7 cellular contexts compared by ENCODE assay signal in genomic region chr2:133231264-133231663, GRCh38.
"Had no signal": no experiment of that assay in that cellular context is flagged by ENCODE, and none has a peak within 500 bp of the region (broad histone marks: within the 10 kb centered on the region; RNA-seq: fewer than 3 reads in every experiment).

No MANE protein-coding gene starts in this region.

- H3K9me3 Mint-ChIP-seq: GM23338, H9, IgD-negative memory B cell had no signal

- H3K27ac ChIP-seq: HL-60 had no signal

- H3K36me3 Mint-ChIP-seq: IgD-negative memory B cell had no signal

- DNase-seq: H9, HCEC 1CT, KBM-7 had no signal

- H3K4me1 Mint-ChIP-seq: GM23338, H9, IgD-negative memory B cell had no signal

- H3K4me3 ChIP-seq: GM23338 had no signal

- H3K4me3 Mint-ChIP-seq: GM23338, H9, IgD-negative memory B cell had no signal

- H3K27ac Mint-ChIP-seq: GM23338, H9, IgD-negative memory B cell had no signal

- ATAC-seq: GM23338, HepG2 had no signal

- H3K4me2 ChIP-seq: GM23338 had no signal
